ENCODE assay signal across 13 cellular contexts in genomic region chr14:25032092-25032784, GRCh38. TPM values are rescaled to one million over a fixed set of nuclear protein-coding genes. Genes with fewer than 3 reads are reported as not detected.
DNase-seq lines count a peak whose midpoint lies in the region; ATAC-seq, FAIRE-seq and TF ChIP-seq lines count a peak whose summit lies in the region.
"Had no signal": no experiment of that assay in that cellular context is flagged by ENCODE, and none has a peak within 500 bp of the region (broad histone marks: within the 10 kb centered on the region; RNA-seq: fewer than 3 reads in every experiment).

No MANE protein-coding gene starts in this region.

- H2BK15ac ChIP-seq in H1 (ENCODE audit: low read length): peak overlapping the region; percentile 25; the same call in 1 of the 2 replicates

- no peak overlapping the region for H3K27ac ChIP-seq in 22Rv1
- no peak overlapping the region for H3K27ac ChIP-seq in H1 (ENCODE audit: low read depth, low read length)
- no peak overlapping the region for H3K27ac ChIP-seq in thyroid gland
- H3K27ac ChIP-seq: parathyroid adenoma, Peyer's patch had no signal

- H2AFZ ChIP-seq in H1 (ENCODE audit: low read length): no peak overlapping the region; the same call in 1 of the 2 replicates
- H2AFZ ChIP-seq: parathyroid adenoma had no signal

- no peak overlapping the region for H3K18ac ChIP-seq in H1 (ENCODE audit: extremely low read depth, low read length)

- ATAC-seq in GM18907 (IDR thresholded peaks at IDR 0.05; ENCODE audit: unreplicated experiment): no peak

- no peaks in the 10 kb centered on the region for H4K20me1 ChIP-seq in H1 (replicated peaks in 1 of 2; ENCODE audit: control insufficient read depth in 1 of 2, insufficient read depth in 2 of 2, low read length in 2 of 2)

- no peak overlapping the region for H3K23ac ChIP-seq in H1 (ENCODE audit: insufficient read length)

- H3K9me3 ChIP-seq in H1 (ENCODE audit: insufficient read depth in 2 of 2, low read depth in 1 of 2, low read length in 1 of 2) (no peaks in the 10 kb centered on the region), thyroid gland (no peaks in the 10 kb centered on the region)
- H3K9me3 ChIP-seq: Peyer's patch had no signal

- 0 out of 4 replicates have a peak, but pooled peaks cover 0 to 2% of the 10 kb centered on the region in 2 experiments for H3K79me2 ChIP-seq in H1 (ENCODE audit: control insufficient read depth in 1 of 2, insufficient read depth in 2 of 2, low read length in 2 of 2)
- H3K79me2 ChIP-seq: parathyroid adenoma had no signal

- FAIRE-seq in H1 (lab: Jason Lieb, UNC): peak; percentile 65

- H3K56ac ChIP-seq in H1 (replicated peaks; ENCODE audit: insufficient read length, low read depth, low read length): no peak overlapping the region

- H2BK120ac ChIP-seq in H1 (replicated peaks; ENCODE audit: low read depth, low read length): no peak overlapping the region

- H3K4ac ChIP-seq in H1 (replicated peaks; ENCODE audit: insufficient read length, low read depth, low read length): no peak overlapping the region

- H3K27me3 ChIP-seq in H1 (replicated peaks in 1 of 4; ENCODE audit: control insufficient read depth in 3 of 4, extremely low read depth in 1 of 4, insufficient read depth in 3 of 4, low read length in 3 of 4) (no peaks in the 10 kb centered on the region), thyroid gland (no peaks in the 10 kb centered on the region)
- H3K27me3 ChIP-seq: Peyer's patch had no signal

- H3K9ac ChIP-seq in H1 (replicated peaks in 1 of 4; ENCODE audit: extremely low read depth in 1 of 4, low read depth in 3 of 4, low read length in 3 of 4): no peak overlapping the region
- H3K9ac ChIP-seq: parathyroid adenoma had no signal

- CTCF ChIA-PET in H1 (lab: Charles Lee; ENCODE audit: partially characterized antibody): interaction anchor here (0.7 to 1.2 kb wide), 3 partner anchors 9 to 240 kb away, joined by 3 to 5 read pairs (median 4); no protein-coding TSS in a partner anchor

- H3K14ac ChIP-seq in H1 (ENCODE audit: insufficient read length): no peak overlapping the region

- H4K91ac ChIP-seq in H1 (replicated peaks; ENCODE audit: insufficient read length, low read length): no peak overlapping the region

- H2BK12ac ChIP-seq in H1 (ENCODE audit: low read depth, low read length): no peak overlapping the region

- H3K79me1 ChIP-seq in H1 (ENCODE audit: low read depth, low read length): no peaks in the 10 kb centered on the region; the same call in 1 of the 2 replicates

- DNase-seq in Daoy (ENCODE audit: low read depth) (peak; percentile 39), LNCaP clone FGC (ENCODE audit: low read depth) (no peak), H1 (ENCODE audit: low read depth in 1 of 2, low spot score in 2 of 2) (no peak), DMS79 treated with DMSO at 0.1 percent for 48 hours (lab: John Stamatoyannopoulos, UW) (no peak), thyroid gland (no peak), posterior cingulate gyrus (no peak)
- DNase-seq: activated CD8-positive, alpha-beta memory T cell treated with anti-CD3 and anti-CD28 coated beads, Interleukin-2, amount 50 U/mL, for 4 hours; cortex of kidney had no signal

- H3K36me3 ChIP-seq in H1 (ENCODE audit: control insufficient read depth in 2 of 4, insufficient read depth in 4 of 4, low read length in 3 of 4): no peaks in the 10 kb centered on the region
- no peaks in the 10 kb centered on the region for H3K36me3 ChIP-seq in thyroid gland
- H3K36me3 ChIP-seq: Peyer's patch had no signal

- no peak overlapping the region for H4K5ac ChIP-seq in H1 (ENCODE audit: insufficient read length, low read depth, low read length)

- H2BK5ac ChIP-seq in H1 (ENCODE audit: low read depth, low read length): no peak overlapping the region

- peak; percentile 59 to 71 for TF ChIP-seq RAD21 in H1 (IDR thresholded peaks at IDR 0.05 in 1 of 2, conservative IDR thresholded peaks at IDR 0.05 in 1 of 2; ENCODE audit: low read depth in 2 of 2, low read length in 2 of 2)

- POLR2A ChIA-PET in H1 (lab: Charles Lee; ENCODE audit: partially characterized antibody): no interaction called here

- no peak overlapping the region for H2AK5ac ChIP-seq in H1 (ENCODE audit: low read depth, low read length)

- no peak overlapping the region for H3K4me3 ChIP-seq in LNCaP clone FGC (ENCODE audit: low read depth, low read length)
- no peak overlapping the region for H3K4me3 ChIP-seq in H1 (ENCODE audit: extremely low read depth in 1 of 4, insufficient read depth in 2 of 4, low read depth in 3 of 4, low read length in 4 of 4)
- no peak overlapping the region for H3K4me3 ChIP-seq in thyroid gland (replicated peaks in 1 of 3)
- H3K4me3 ChIP-seq: Peyer's patch had no signal

- no peak overlapping the region for H2BK20ac ChIP-seq in H1 (ENCODE audit: low read length)

- peak; percentile 74 for TF ChIP-seq CTCF in 22Rv1 (IDR thresholded peaks at IDR 0.05)
- peak; percentile 33 for TF ChIP-seq CTCF in LNCaP clone FGC (IDR thresholded peaks at IDR 0.05; ENCODE audit: control insufficient read depth, extremely low read depth, insufficient read depth)
- peak; percentile 56 to 80 (median 68) for TF ChIP-seq CTCF in H1 (IDR thresholded peaks at IDR 0.05; ENCODE audit: control extremely low read depth in 1 of 3, insufficient read depth in 1 of 3, low read depth in 1 of 3, low read length in 3 of 3)
- TF ChIP-seq CTCF in thyroid gland (IDR thresholded peaks at IDR 0.05): no peak

- no peak overlapping the region for H4K8ac ChIP-seq in H1 (ENCODE audit: extremely low read depth, insufficient read depth, low read length)

- no peak for TF ChIP-seq POLR2A in H1 (IDR thresholded peaks at IDR 0.05; ENCODE audit: control extremely low read depth in 1 of 2, low read depth in 2 of 2, low read length in 2 of 2)
- no peak for TF ChIP-seq POLR2A in thyroid gland (IDR thresholded peaks at IDR 0.05)

- intact Hi-C loops in thyroid gland (cut with DNase I) (no loop called here), posterior cingulate gyrus (cut with DNase I) (no loop called here)

- no peak overlapping the region for H3K4me2 ChIP-seq in H1 (ENCODE audit: insufficient read depth in 1 of 2, low read depth in 2 of 2, low read length in 2 of 2)

- TF ChIP-seq EP300 in H1 (IDR thresholded peaks at IDR 0.05; ENCODE audit: borderline replicate concordance in 1 of 2, low read depth in 2 of 2, low read length in 2 of 2): no peak

- no peaks in the 10 kb centered on the region for H3K23me2 ChIP-seq in H1 (ENCODE audit: low read depth, low read length)

- 96% methylated on average over 10 of the region's 10 CpGs; no CpG with 5 or more reads in 1 of the 2 experiments for WGBS in H1 (ENCODE audit: extremely low coverage in 1 of 2, insufficient coverage in 1 of 2, insufficient read length in 1 of 2, insufficient replicate concordance in 2 of 2, low coverage in 1 of 2, low lambda C conversion rate in 2 of 2, missing lambda C conversion rate in 1 of 2), 2 experiments
- WGBS in thyroid gland, 2 donors: 95 to 97% methylated on average over 10 of the region's 10 CpGs

- H3K4me1 ChIP-seq in H1 (replicated peaks in 1 of 4; ENCODE audit: control insufficient read depth in 3 of 4, insufficient read depth in 4 of 4, low read length in 3 of 4) (no peaks in the 10 kb centered on the region), thyroid gland (peaks cover 5% of the 10 kb centered on the region in 2 donors)
- H3K4me1 ChIP-seq: parathyroid adenoma had no signal

TF ChIP-seq in H1, 55 proteins besides CTCF, POLR2A, EP300 and RAD21:
- no peak for TF ChIP-seq MAX (IDR thresholded peaks at IDR 0.05)
- TF ChIP-seq TAF7 (optimal IDR thresholded peaks at IDR 0.05; ENCODE audit: borderline replicate concordance, low read depth, low read length): no peak
- no peak for TF ChIP-seq CREB1 (IDR thresholded peaks at IDR 0.05)
- TF ChIP-seq NANOG (IDR thresholded peaks at IDR 0.05; ENCODE audit: insufficient read depth, low read depth, low read length, poor library complexity, severe bottlenecking): no peak
- TF ChIP-seq KDM5A (IDR thresholded peaks at IDR 0.05; ENCODE audit: low read length): no peak
- TF ChIP-seq RNF2 (IDR thresholded peaks at IDR 0.05; ENCODE audit: borderline replicate concordance, low read depth, low read length, missing control alignments, poor library complexity, severe bottlenecking): no peak
- TF ChIP-seq EGR1 (IDR thresholded peaks at IDR 0.05; ENCODE audit: borderline replicate concordance, low read depth, low read length): no peak
- no peak for TF ChIP-seq CEBPB (IDR thresholded peaks at IDR 0.05; ENCODE audit: low read depth, low read length)
- TF ChIP-seq CHD1 (IDR thresholded peaks at IDR 0.05; ENCODE audit: low read depth, low read length): no peak
- TF ChIP-seq SP1 (IDR thresholded peaks at IDR 0.05; ENCODE audit: low read depth, low read length): no peak
- TF ChIP-seq TEAD4 (IDR thresholded peaks at IDR 0.05; ENCODE audit: low read depth, low read length): no peak
- TF ChIP-seq KDM1A (IDR thresholded peaks at IDR 0.05; ENCODE audit: borderline replicate concordance, low read length): no peak
TF ChIP-seq in H1: peak in this region for 0.

RNA-seq across cellular contexts. Expression of gene STXBP6, which starts 17.7 kb away (rescaled TPM):
- total RNA-seq in Daoy (2014; rRNA removed; shearing (Covaris generic)): 2.6 and 2.9 TPM in 2 replicates
- 18.1 and 19.3 TPM in 2 replicates for total RNA-seq in H1 (2021; fragmentation: NEBNext Ultra II Directional; extraction: Animal tissue kit (Norgen Biotek cat#: 25700))
- 6.0 and 9.4 TPM in 2 replicates for polyA plus RNA-seq in H1 (2011; rRNA removed)
- 12.9 TPM for polyA plus RNA-seq in H1 (2011; cell fraction: cytosol; rRNA removed)
- 6.3 TPM for polyA plus RNA-seq in H1 (2011; cell fraction: nucleus; rRNA removed)
- polyA plus RNA-seq in H1 (2012, experiment 1 of 2): 9.1 to 11.2 TPM (median 10.4 TPM) in 4 replicates
- 7.8 TPM for polyA plus RNA-seq in H1 (2012, experiment 2 of 2)
- polyA plus RNA-seq in H1 (2013, experiment 1 of 2): 6.9 TPM
- 7.3 TPM for polyA plus RNA-seq in H1 (2013, experiment 2 of 2)
- 15.9 and 20.1 TPM in 2 replicates for polyA minus RNA-seq in H1 (2011; rRNA and poly(A)+ RNA removed)
- 10.1 TPM for polyA minus RNA-seq in H1 (2011; cell fraction: cytosol; rRNA and poly(A)+ RNA removed)
- 17.1 TPM for polyA minus RNA-seq in H1 (2011; cell fraction: nucleus; rRNA and poly(A)+ RNA removed)
- total RNA-seq in thyroid gland: 100 to 1,000 TPM in 1 of 4 donors, 10 to 100 TPM in 3; 44.1 to 120 (median 67.4) TPM
- total RNA-seq: G401 had no signal

Comparison
In these comparisons a context has a peak if more than half of its experiments do, and no peak if none do; other contexts are left out.
1. CTCF ChIP-seq: peak in 22Rv1 (single experiment), LNCaP clone FGC (single experiment) and H1 (3 of 3); none in thyroid gland (0 of 6).